20 cellular contexts compared by ENCODE assay signal in genomic region chr9:137759117-137759516, GRCh38.
DNase-seq lines count a peak whose midpoint lies in the region; ATAC-seq, FAIRE-seq and TF ChIP-seq lines count a peak whose summit lies in the region.
"Had no signal": no experiment of that assay in that cellular context is flagged by ENCODE, and none has a peak within 500 bp of the region (broad histone marks: within the 10 kb centered on the region; RNA-seq: fewer than 3 reads in every experiment).

No MANE protein-coding gene starts in this region.

- FAIRE-seq in GM12891 (lab: Jason Lieb, UNC), result peak; percentile 78
- FAIRE-seq: A549, HepG2 had no signal

- no peak overlapping the region for H4K91ac ChIP-seq in neuronal stem cell (ENCODE audit: low read depth, low read length, poor library complexity)

- no peak overlapping the region for H3K4me2 ChIP-seq in SU-DHL-6 (ENCODE audit: low read depth, low read length, poor library complexity, severe bottlenecking)
- no peak overlapping the region for H3K4me2 ChIP-seq in neuronal stem cell (ENCODE audit: insufficient read depth, low read length, poor library complexity, severe bottlenecking)
- H3K4me2 ChIP-seq: A549 had no signal

- no peaks in the 10 kb centered on the region for H3F3A ChIP-seq in SU-DHL-6 (ENCODE audit: insufficient read depth)

- ATAC-seq in effector memory CD8-positive, alpha-beta T cell (replicated peaks), result no peak
- ATAC-seq: A549; HepG2; lower lobe of right lung; naive thymus-derived CD8-positive, alpha-beta T cell had no signal

- peaks cover 60% of the 10 kb centered on the region for H3K4me1 Mint-ChIP-seq in activated CD4-positive, alpha-beta memory T cell treated with anti-CD3 and anti-CD28 coated beads for 36 hours (ENCODE audit: low read depth)
- H3K4me1 Mint-ChIP-seq in activated CD4-positive, alpha-beta memory T cell treated with anti-CD3 and anti-CD28 coated beads, Interleukin-2, amount 10 ng/mL, durations not matched to agents 7 days and 5 days, result peaks cover 54% of the 10 kb centered on the region
- H3K4me1 Mint-ChIP-seq in effector memory CD8-positive, alpha-beta T cell (ENCODE audit: low read depth in 2 of 2), result peaks cover 29 to 40% of the 10 kb centered on the region in 2 donors

- H3K4me3 Mint-ChIP-seq in activated CD4-positive, alpha-beta memory T cell treated with anti-CD3 and anti-CD28 coated beads for 36 hours, result no peak overlapping the region
- no peak overlapping the region for H3K4me3 Mint-ChIP-seq in activated CD4-positive, alpha-beta memory T cell treated with anti-CD3 and anti-CD28 coated beads, Interleukin-2, amount 10 ng/mL, durations not matched to agents 7 days and 5 days
- H3K4me3 Mint-ChIP-seq in effector memory CD8-positive, alpha-beta T cell, result no peak overlapping the region

- H2AFZ ChIP-seq in SU-DHL-6 (ENCODE audit: low read depth, low read length, severe bottlenecking), result no peak overlapping the region
- no peak overlapping the region for H2AFZ ChIP-seq in neuronal stem cell (ENCODE audit: low read length)

- 0 out of 2 replicates have a peak overlapping the region, but pooled peaks have one; percentile 13 for H3K27ac ChIP-seq in SU-DHL-6 (ENCODE audit: low read depth, low read length)
- no peak overlapping the region for H3K27ac ChIP-seq in neuronal stem cell (replicated peaks; ENCODE audit: low read length)
- H3K27ac ChIP-seq in right atrium auricular region, result no peak overlapping the region
- H3K27ac ChIP-seq: A549, breast epithelium, lower lobe of right lung, prostate gland, stomach had no signal

- no peaks in the 10 kb centered on the region for H3K27me3 Mint-ChIP-seq in activated CD4-positive, alpha-beta memory T cell treated with anti-CD3 and anti-CD28 coated beads for 36 hours
- H3K27me3 Mint-ChIP-seq in activated CD4-positive, alpha-beta memory T cell treated with anti-CD3 and anti-CD28 coated beads, Interleukin-2, amount 10 ng/mL, durations not matched to agents 7 days and 5 days, result no peaks in the 10 kb centered on the region
- H3K27me3 Mint-ChIP-seq in effector memory CD8-positive, alpha-beta T cell, result no peaks in the 10 kb centered on the region
- H3K27me3 Mint-ChIP-seq: naive thymus-derived CD8-positive, alpha-beta T cell had no signal

- H3K27me3 ChIP-seq in SU-DHL-6 (ENCODE audit: low read length), result no peaks in the 10 kb centered on the region
- H3K27me3 ChIP-seq in neuronal stem cell (ENCODE audit: control insufficient read depth in 3 of 3, insufficient read depth in 3 of 3, low read depth in 1 of 3, low read length in 3 of 3), result no peaks in the 10 kb centered on the region
- H3K27me3 ChIP-seq in right atrium auricular region, result no peaks in the 10 kb centered on the region
- H3K27me3 ChIP-seq: breast epithelium, MG63, stomach had no signal

- H3K9me2 ChIP-seq in SU-DHL-6 (replicated peaks; ENCODE audit: insufficient read depth, low read length), result no peaks in the 10 kb centered on the region

- no peaks in the 10 kb centered on the region for H4K20me1 ChIP-seq in SU-DHL-6 (ENCODE audit: low read depth, low read length)

- TF ChIP-seq POLR2A in GM12891 (IDR thresholded peaks at IDR 0.05; ENCODE audit: low read depth, low read length), result no peak

- no peak overlapping the region for H2BK12ac ChIP-seq in neuronal stem cell (ENCODE audit: low read length)

- CTCF ChIA-PET in activated CD4-positive, alpha-beta memory T cell treated with anti-CD3 and anti-CD28 coated beads for 36 hours (lab: Charles Lee), result no interaction called here
- CTCF ChIA-PET in activated CD4-positive, alpha-beta memory T cell treated with anti-CD3 and anti-CD28 coated beads, Interleukin-2, amount 10 ng/mL, durations not matched to agents 7 days and 5 days (lab: Charles Lee), result no interaction called here

- H3K9ac ChIP-seq in SU-DHL-6 (ENCODE audit: low read length), result no peak overlapping the region
- peak overlapping the region; percentile 7 for H3K9ac ChIP-seq in neuronal stem cell (ENCODE audit: low read depth, low read length, poor library complexity)

- H4K8ac ChIP-seq in neuronal stem cell (ENCODE audit: low read depth, low read length), result no peak overlapping the region

- intact Hi-C loops in activated CD4-positive, alpha-beta memory T cell treated with anti-CD3 and anti-CD28 coated beads for 36 hours (cut with micrococcal nuclease), result no loop called here

- POLR2A ChIA-PET in activated CD4-positive, alpha-beta memory T cell treated with anti-CD3 and anti-CD28 coated beads for 36 hours (lab: Charles Lee), result no interaction called here
- POLR2A ChIA-PET in activated CD4-positive, alpha-beta memory T cell treated with anti-CD3 and anti-CD28 coated beads, Interleukin-2, amount 10 ng/mL, durations not matched to agents 7 days and 5 days (lab: Charles Lee), result no interaction called here

- H3K4me1 ChIP-seq in neuronal stem cell (ENCODE audit: control insufficient read depth in 2 of 2, insufficient read depth in 1 of 2, low read depth in 1 of 2, low read length in 2 of 2) (peaks cover 0 to 7% of the 10 kb centered on the region in 2 donors), right atrium auricular region (no peaks in the 10 kb centered on the region)
- H3K4me1 ChIP-seq: breast epithelium, lower lobe of right lung, prostate gland had no signal

- peak overlapping the region; percentile 82 for H3K27ac Mint-ChIP-seq in activated CD4-positive, alpha-beta memory T cell treated with anti-CD3 and anti-CD28 coated beads for 36 hours
- H3K27ac Mint-ChIP-seq in activated CD4-positive, alpha-beta memory T cell treated with anti-CD3 and anti-CD28 coated beads, Interleukin-2, amount 10 ng/mL, durations not matched to agents 7 days and 5 days, result no peak overlapping the region
- H3K27ac Mint-ChIP-seq in effector memory CD8-positive, alpha-beta T cell, result peak overlapping the region in 1 of 2 donors; percentile 88

- H3K9me3 Mint-ChIP-seq in activated CD4-positive, alpha-beta memory T cell treated with anti-CD3 and anti-CD28 coated beads for 36 hours, result peaks cover 12% of the 10 kb centered on the region
- peaks cover 9% of the 10 kb centered on the region for H3K9me3 Mint-ChIP-seq in activated CD4-positive, alpha-beta memory T cell treated with anti-CD3 and anti-CD28 coated beads, Interleukin-2, amount 10 ng/mL, durations not matched to agents 7 days and 5 days
- peaks cover 0 to 4% of the 10 kb centered on the region in 2 donors for H3K9me3 Mint-ChIP-seq in effector memory CD8-positive, alpha-beta T cell

- no peak overlapping the region for H3K4ac ChIP-seq in neuronal stem cell (ENCODE audit: low read length)

- H2BK5ac ChIP-seq in neuronal stem cell (ENCODE audit: low read length), result peak overlapping the region; percentile 9

- no peak overlapping the region for H3K18ac ChIP-seq in neuronal stem cell (ENCODE audit: low read length)

- H3K23ac ChIP-seq in neuronal stem cell (ENCODE audit: low read depth, low read length, poor library complexity), result peak overlapping the region; percentile 26

- H2BK120ac ChIP-seq in neuronal stem cell (ENCODE audit: low read depth, low read length), result no peak overlapping the region

- WGBS in neuronal stem cell (ENCODE audit: extremely low coverage in 2 of 2, insufficient read length in 2 of 2, insufficient replicate concordance in 1 of 2), 2 donors, result no CpG with 5 or more reads among the region's 11 CpGs

- H3K36me3 ChIP-seq in SU-DHL-6 (ENCODE audit: low read length) (peaks cover 30% of the 10 kb centered on the region; the same call in 1 of the 2 replicates), neuronal stem cell (replicated peaks in 1 of 2; ENCODE audit: control insufficient read depth in 2 of 2, insufficient read depth in 2 of 2, low read length in 2 of 2) (peaks cover 41 to 94% of the 10 kb centered on the region in 2 donors), right atrium auricular region (peaks cover 53% of the 10 kb centered on the region)
- H3K36me3 ChIP-seq: breast epithelium had no signal

- no peaks in the 10 kb centered on the region for H3K9me3 ChIP-seq in SU-DHL-6 (ENCODE audit: insufficient read depth, low read length)
- peaks cover 8 to 15% of the 10 kb centered on the region in 2 donors for H3K9me3 ChIP-seq in neuronal stem cell (replicated peaks in 1 of 2; ENCODE audit: control insufficient read depth in 2 of 2, insufficient read depth in 1 of 2, low read depth in 1 of 2, low read length in 2 of 2)
- peaks cover 0 to 6% of the 10 kb centered on the region in 2 donors for H3K9me3 ChIP-seq in right atrium auricular region
- H3K9me3 ChIP-seq: A549, breast epithelium, lower lobe of right lung, prostate gland had no signal

- H3K79me2 ChIP-seq in SU-DHL-6 (ENCODE audit: insufficient read depth, low read length), result no peaks in the 10 kb centered on the region

- H3K79me1 ChIP-seq in neuronal stem cell (ENCODE audit: low read depth, low read length), result peaks cover 9% of the 10 kb centered on the region

- H3K4me3 ChIP-seq in SU-DHL-6 (ENCODE audit: insufficient read depth, low read length, poor library complexity, severe bottlenecking) (no peak overlapping the region), neuronal stem cell (ENCODE audit: low read length in 2 of 2) (no peak overlapping the region), right atrium auricular region (no peak overlapping the region)
- H3K4me3 ChIP-seq: A549, breast epithelium, lower lobe of right lung, MG63, prostate gland, stomach had no signal

- H3K36me3 Mint-ChIP-seq in activated CD4-positive, alpha-beta memory T cell treated with anti-CD3 and anti-CD28 coated beads for 36 hours, result peaks cover 69% of the 10 kb centered on the region
- peaks cover 85% of the 10 kb centered on the region for H3K36me3 Mint-ChIP-seq in activated CD4-positive, alpha-beta memory T cell treated with anti-CD3 and anti-CD28 coated beads, Interleukin-2, amount 10 ng/mL, durations not matched to agents 7 days and 5 days (ENCODE audit: low read depth)
- peaks cover 50% of the 10 kb centered on the region for H3K36me3 Mint-ChIP-seq in effector memory CD8-positive, alpha-beta T cell (ENCODE audit: insufficient read depth)

- TF ChIP-seq CTCF in SU-DHL-6 (IDR thresholded peaks at IDR 0.05; ENCODE audit: insufficient read depth, low read length, poor library complexity, severe bottlenecking) (no peak), right atrium auricular region (IDR thresholded peaks at IDR 0.05) (no peak)

- no peak for DNase-seq in activated CD4-positive, alpha-beta memory T cell treated with anti-CD3 and anti-CD28 coated beads for 36 hours
- no peak for DNase-seq in activated CD4-positive, alpha-beta memory T cell treated with anti-CD3 and anti-CD28 coated beads, Interleukin-2, amount 10 ng/mL, durations not matched to agents 7 days and 5 days
- no peak for DNase-seq in GM12891 (ENCODE audit: insufficient read length, low spot score)
- no peak for DNase-seq in neuronal stem cell (ENCODE audit: low spot score)
- DNase-seq in NCI-H1694 (lab: John Stamatoyannopoulos, UW), result no peak
- DNase-seq in right atrium auricular region (ENCODE audit: low spot score), result no peak
- DNase-seq in effector memory CD8-positive, alpha-beta T cell, result no peak
- DNase-seq: activated naive CD4-positive, alpha-beta T cell treated with Interleukin-2 at 50 U/mL for 16 hours; DND-41; lower lobe of right lung; MG63; naive thymus-derived CD8-positive, alpha-beta T cell; NCI-H2029; NCI-H510A; stomach had no signal

- H3K14ac ChIP-seq in neuronal stem cell (ENCODE audit: low read length), result no peak overlapping the region

- no peak overlapping the region for H2BK15ac ChIP-seq in neuronal stem cell (ENCODE audit: low read length)

- H2AK5ac ChIP-seq in neuronal stem cell (ENCODE audit: low read depth, low read length), result no peak overlapping the region

TF ChIP-seq in GM12891, 5 proteins besides CTCF, POLR2A, EP300 and RAD21 (continues in another document):
- TF ChIP-seq TAF1 (IDR thresholded peaks at IDR 0.05; ENCODE audit: low read depth, low read length), result no peak
